In genomic region chr1:52659356-52659755, GRCh38 we compare ENCODE assay signal across 11 cellular contexts. TPM values are rescaled to one million over a fixed set of nuclear protein-coding genes. Genes with fewer than 3 reads are reported as not detected.
DNase-seq lines count a peak whose midpoint lies in the region; ATAC-seq and TF ChIP-seq lines count a peak whose summit lies in the region.
"Had no signal": no experiment of that assay in that cellular context is flagged by ENCODE, and none has a peak within 500 bp of the region (broad histone marks: within the 10 kb centered on the region; RNA-seq: fewer than 3 reads in every experiment).

No MANE protein-coding gene starts in this region.

- TF ChIP-seq CTCF in H9 (conservative IDR thresholded peaks at IDR 0.05) = no peak
- TF ChIP-seq CTCF in mesothelial cell of epicardium (IDR thresholded peaks at IDR 0.05; ENCODE audit: unreplicated experiment) = no peak
- TF ChIP-seq CTCF in vagina (IDR thresholded peaks at IDR 0.05) = no peak
- TF ChIP-seq CTCF in testis (IDR thresholded peaks at IDR 0.05) = no peak

- no peaks in the 10 kb centered on the region for H4K20me1 ChIP-seq in H9 (ENCODE audit: control insufficient read depth, insufficient read depth, insufficient read length)

- H3K14ac ChIP-seq in H9 (ENCODE audit: insufficient read depth, low read length) = no peak overlapping the region

- POLR2A ChIA-PET in T-cell (lab: Charles Lee) = interaction anchor here in 1 of 2 donors (0.7 kb wide), 1 partner anchor 282 kb away, joined by 6 read pairs; no protein-coding TSS in a partner anchor

- intact Hi-C loops in vagina (cut with DNase I) (no loop called here), testis (cut with DNase I; ENCODE audit: low total_unique reads) (no loop called here)

- H3K27ac Mint-ChIP-seq in H9 (peak overlapping the region; percentile 26 to 98 (median 92); a peak in 5 of 7 replicates), T-cell (peak overlapping the region; percentile 82 to 83), mesothelial cell of epicardium (peak overlapping the region; percentile 75)

- H3K4me1 ChIP-seq in H9 (ENCODE audit: insufficient read depth, low read length) (peaks cover 3% of the 10 kb centered on the region; the same call in 1 of the 2 replicates), vagina (no peaks in the 10 kb centered on the region), testis (peaks cover 7% of the 10 kb centered on the region)

- H3K9me3 Mint-ChIP-seq in H9 (no peaks in the 10 kb centered on the region), T-cell (no peaks in the 10 kb centered on the region), mesothelial cell of epicardium (no peaks in the 10 kb centered on the region)

- no peak overlapping the region for H3T11ph ChIP-seq in H9 (ENCODE audit: low read length)

- H2BK12ac ChIP-seq in H9 (ENCODE audit: insufficient read length, low read depth, low read length) = peak overlapping the region; percentile 37

- H4K8ac ChIP-seq in H9 (replicated peaks; ENCODE audit: insufficient read length, low read depth, low read length) = no peak overlapping the region

- no peak overlapping the region for H3K9ac ChIP-seq in H9 (ENCODE audit: extremely low read depth, insufficient read length, low read length)

- ATAC-seq in GM18511 (IDR thresholded peaks at IDR 0.05; ENCODE audit: unreplicated experiment) = peak; percentile 82
- ATAC-seq in T-cell (replicated peaks in 1 of 4) = peak in 2 of 4 experiments; percentile 33 to 50

- no peak overlapping the region for H3K4me2 ChIP-seq in H9 (ENCODE audit: insufficient read depth, insufficient read length, low read length)

- H4K91ac ChIP-seq in H9 (ENCODE audit: insufficient read length, low read depth, low read length) = no peak overlapping the region

- no peak overlapping the region for H2BK15ac ChIP-seq in H9 (ENCODE audit: low read depth, low read length)

- no peaks in the 10 kb centered on the region for H3K79me1 ChIP-seq in H9 (ENCODE audit: insufficient read depth, low read depth, low read length, poor library complexity, severe bottlenecking)

- H3K4me3 Mint-ChIP-seq in H9 (no peak overlapping the region), T-cell (peak overlapping the region in 1 of 3 donors; percentile 13), mesothelial cell of epicardium (no peak overlapping the region)

- H3K4me1 Mint-ChIP-seq in H9 (peaks cover 31 to 46% of the 10 kb centered on the region in 2 experiments), T-cell (peaks cover 17 to 23% (median 22%) of the 10 kb centered on the region in 3 donors), mesothelial cell of epicardium (peaks cover 25% of the 10 kb centered on the region)

- peak overlapping the region; percentile 1 for H3K18ac ChIP-seq in H9 (ENCODE audit: insufficient read length, low read depth, low read length)

- H3K27me3 ChIP-seq in H9 (ENCODE audit: insufficient read depth, low read length) = no peaks in the 10 kb centered on the region; the same call in 1 of the 2 replicates
- no peaks in the 10 kb centered on the region for H3K27me3 ChIP-seq in vagina
- no peaks in the 10 kb centered on the region for H3K27me3 ChIP-seq in testis

- H3K23me2 ChIP-seq in H9 (ENCODE audit: insufficient read length, low read depth, low read length, poor library complexity, severe bottlenecking) = peaks cover 3% of the 10 kb centered on the region

- no peak overlapping the region for H2AFZ ChIP-seq in H9 (ENCODE audit: low read length)

- H3K36me3 Mint-ChIP-seq in H9 (ENCODE audit: insufficient read depth in 1 of 3, low read depth in 3 of 3) (no peaks in the 10 kb centered on the region), T-cell (peaks cover 28% of the 10 kb centered on the region), mesothelial cell of epicardium (no peaks in the 10 kb centered on the region)

- no peak overlapping the region for H4K5ac ChIP-seq in H9 (ENCODE audit: insufficient read length, low read depth, low read length)

- H2BK120ac ChIP-seq in H9 (ENCODE audit: low read depth, low read length, poor library complexity, severe bottlenecking) = no peak overlapping the region

- H3K56ac ChIP-seq in H9 (ENCODE audit: insufficient read length, low read depth, low read length) = no peak overlapping the region

- no CpG with 5 or more reads among the region's 3 CpGs for WGBS in H9 (ENCODE audit: extremely low coverage, insufficient read length, low lambda C conversion rate)
- WGBS in testis, 2 donors = 92 to 98% methylated on average over 3 of the region's 3 CpGs

- no peak overlapping the region for H2BK20ac ChIP-seq in H9 (ENCODE audit: low read depth, low read length, poor library complexity, severe bottlenecking)

- H3K23ac ChIP-seq in H9 (ENCODE audit: insufficient read length, low read depth, low read length) = no peak overlapping the region

- no peak overlapping the region for H3K27ac ChIP-seq in H9 (ENCODE audit: insufficient read length, low read depth, low read length)
- no peak overlapping the region for H3K27ac ChIP-seq in vagina
- H3K27ac ChIP-seq in testis = no peak overlapping the region

- H3K27me3 Mint-ChIP-seq in H9 (ENCODE audit: low read depth) (no peaks in the 10 kb centered on the region), T-cell (no peaks in the 10 kb centered on the region), mesothelial cell of epicardium (ENCODE audit: low read depth) (no peaks in the 10 kb centered on the region)

- DNase-seq in H9 = no peak
- DNase-seq in T-cell = no peak
- no peak for DNase-seq in mesothelial cell of epicardium (ENCODE audit: low spot score in 2 of 2, unreplicated experiment in 2 of 2)
- no peak for DNase-seq in vagina (ENCODE audit: extremely low spot score in 2 of 2)
- DNase-seq in testis = no peak
- DNase-seq in NCI-H187 treated with DMSO at 0.1 percent for 48 hours (lab: John Stamatoyannopoulos, UW) = no peak
- no peak for DNase-seq in NCI-H1092 treated with DMSO at 0.1 percent for 48 hours (lab: John Stamatoyannopoulos, UW)
- DNase-seq: NCI-H2171 treated with DMSO at 0.1 percent for 48 hours had no signal

- no peak overlapping the region for H2BK5ac ChIP-seq in H9 (ENCODE audit: insufficient read length, low read length)

- CTCF ChIA-PET in T-cell (lab: Charles Lee) = no interaction called here

- H3K4me3 ChIP-seq in vagina = no peak overlapping the region
- no peak overlapping the region for H3K4me3 ChIP-seq in testis

- H3K79me2 ChIP-seq in H9 (ENCODE audit: insufficient read depth, low read length) = no peaks in the 10 kb centered on the region

- H3K36me3 ChIP-seq in vagina (no peaks in the 10 kb centered on the region), testis (ENCODE audit: low read depth, missing control alignments) (no peaks in the 10 kb centered on the region)

- H2AK5ac ChIP-seq in H9 (ENCODE audit: insufficient read length, low read length) = no peak overlapping the region

- H3K9me3 ChIP-seq in H9 (ENCODE audit: control insufficient read depth, low read depth, low read length) = no peaks in the 10 kb centered on the region
- no peaks in the 10 kb centered on the region for H3K9me3 ChIP-seq in vagina
- H3K9me3 ChIP-seq in testis = no peaks in the 10 kb centered on the region

- no peak for TF ChIP-seq POLR2A in vagina (IDR thresholded peaks at IDR 0.05)
- no peak for TF ChIP-seq POLR2A in testis (IDR thresholded peaks at IDR 0.05)

- no peak overlapping the region for H3K4ac ChIP-seq in H9 (ENCODE audit: low read depth, low read length)

RNA-seq across cellular contexts. Expression of gene SHISAL2A, which starts 26.4 kb away (rescaled TPM):
- total RNA-seq in H9 (2021) (0.44 and 0.90 TPM in 2 replicates), T-cell (10 to 100 TPM; 38.4 to 80.7 (median 74.7) TPM), mesothelial cell of epicardium (0.99 to 1.4 TPM (median 1.4 TPM) in 3 replicates), vagina (3.2 TPM), testis (1 to 10 TPM; 4.8 to 5.0 TPM)
- polyA plus RNA-seq in testis (ENCODE audit: insufficient read depth, low read depth, low replicate concordance) = 2.2 TPM
- total RNA-seq: endothelial cell of umbilical vein, G401 had no signal
- polyA plus RNA-seq: endothelial cell of umbilical vein had no signal

RNA-seq across cellular contexts. Expression of gene COA7, which starts 38.8 kb away (rescaled TPM):
- 69.1 and 70.3 TPM in 2 replicates for total RNA-seq in H9 (2021)
- 1 to 10 TPM; 3.2 to 4.8 (median 4.1) TPM for total RNA-seq in T-cell
- total RNA-seq in mesothelial cell of epicardium = 21.5 to 23.5 TPM (median 21.7 TPM) in 3 replicates
- 9.8 TPM for total RNA-seq in vagina
- 10 to 100 TPM; 10.0 to 11.5 TPM for total RNA-seq in testis
- polyA plus RNA-seq in testis (ENCODE audit: insufficient read depth, low read depth, low replicate concordance) = 8.7 TPM

RNA-seq across cellular contexts. Expression of gene GPX7, which starts 57.2 kb away (rescaled TPM):
- total RNA-seq in H9 (2021) (12.1 and 12.5 TPM in 2 replicates), T-cell (10 to 100 TPM; 13.4 to 28.1 (median 22.9) TPM), mesothelial cell of epicardium (57.7 to 62.6 TPM (median 61.8 TPM) in 3 replicates), vagina (9.8 TPM), testis (10 to 100 TPM; 23.2 to 26.6 TPM)
- polyA plus RNA-seq in testis (ENCODE audit: insufficient read depth, low read depth, low replicate concordance) = 14.5 TPM
- total RNA-seq: G401 had no signal
